1 cellular context compared by ENCODE assay signal in the genomic region with DNA sequence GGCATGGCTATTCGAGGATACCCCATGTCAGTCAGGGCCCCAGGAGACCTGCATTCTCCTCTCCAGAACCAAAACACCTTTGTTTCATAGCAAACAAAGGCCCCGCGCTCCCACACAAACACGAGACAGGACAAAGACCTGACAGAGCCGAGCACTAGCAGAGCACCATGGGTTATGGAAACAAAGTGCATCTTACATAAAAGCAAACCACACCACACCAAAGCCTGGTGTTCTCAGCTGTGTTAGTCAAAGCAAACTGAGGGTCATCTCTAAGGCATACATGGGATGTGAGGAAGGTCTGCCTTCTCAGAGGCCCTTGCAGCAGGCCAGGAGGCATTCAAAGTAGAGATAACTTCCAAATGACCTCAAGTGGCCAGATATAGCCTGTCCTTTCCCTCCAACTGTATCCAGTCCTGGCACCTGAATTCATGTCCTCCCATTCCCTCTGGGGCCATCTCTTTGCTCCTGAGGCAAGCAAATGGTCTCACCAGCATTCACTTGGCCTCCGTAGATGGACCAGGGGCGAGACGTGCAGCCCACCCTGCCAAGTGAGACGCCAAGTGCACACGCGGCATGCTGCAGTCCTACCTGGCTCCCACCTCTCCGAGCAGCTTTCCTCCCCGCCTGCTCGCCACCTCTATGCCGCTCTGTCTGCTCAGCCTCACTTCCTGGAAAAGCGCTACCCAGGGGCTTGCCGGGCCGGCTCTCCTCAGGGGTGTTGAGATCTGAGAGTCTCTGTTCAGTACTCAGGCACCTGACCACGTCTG.
TF ChIP-seq lines count a peak whose summit lies in the region.

No MANE protein-coding gene starts in this region.

TF ChIP-seq in HepG2, 621 proteins besides CTCF, POLR2A, EP300 and RAD21 (continued from another document):
- TF ChIP-seq, protein P1, sequence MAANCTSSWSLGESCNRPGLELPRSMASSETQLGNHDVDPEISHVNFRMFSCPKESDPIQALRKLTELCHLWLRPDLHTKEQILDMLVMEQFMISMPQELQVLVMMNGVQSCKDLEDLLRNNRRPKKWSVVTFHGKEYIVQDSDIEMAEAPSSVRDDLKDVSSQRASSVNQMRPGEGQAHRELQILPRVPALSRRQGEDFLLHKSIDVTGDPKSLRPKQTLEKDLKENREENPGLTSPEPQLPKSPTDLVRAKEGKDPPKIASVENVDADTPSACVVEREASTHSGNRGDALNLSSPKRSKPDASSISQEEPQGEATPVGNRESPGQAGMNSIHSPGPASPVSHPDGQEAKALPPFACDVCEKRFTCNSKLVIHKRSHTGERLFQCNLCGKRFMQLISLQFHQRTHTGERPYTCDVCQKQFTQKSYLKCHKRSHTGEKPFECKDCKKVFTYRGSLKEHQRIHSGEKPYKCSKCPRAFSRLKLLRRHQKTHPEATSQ (CRISPR knock-in tag; IDR thresholded peaks at IDR 0.05; ENCODE audit: borderline replicate concordance): no peak
- 0 out of 2 replicates have a peak, but pooled peaks have one; percentile 18 for TF ChIP-seq MIER3 (CRISPR knock-in tag; IDR thresholded peaks at IDR 0.05; ENCODE audit: borderline replicate concordance)
- TF ChIP-seq PHF21A (CRISPR knock-in tag; IDR thresholded peaks at IDR 0.05): 0 out of 2 replicates have a peak, but pooled peaks have one; percentile 35
- no peak for TF ChIP-seq FOSL1 (CRISPR knock-in tag; IDR thresholded peaks at IDR 0.05; ENCODE audit: borderline replicate concordance)
- peak; percentile 26 for TF ChIP-seq ASH2L (IDR thresholded peaks at IDR 0.05; ENCODE audit: insufficient read length, low read depth, low read length)
- 0 out of 2 replicates have a peak, but pooled peaks have one; percentile 47 for TF ChIP-seq ARID2 (CRISPR knock-in tag; IDR thresholded peaks at IDR 0.05; ENCODE audit: borderline replicate concordance)
- TF ChIP-seq ZNF331 (CRISPR knock-in tag; IDR thresholded peaks at IDR 0.05): peak; percentile 56; the same call in 1 of the 2 replicates
- 0 out of 2 replicates have a peak, but pooled peaks have one; percentile 26 for TF ChIP-seq ZNF644 (CRISPR knock-in tag; IDR thresholded peaks at IDR 0.05; ENCODE audit: low read depth)
- TF ChIP-seq EEA1 (CRISPR knock-in tag; IDR thresholded peaks at IDR 0.05; ENCODE audit: borderline replicate concordance): no peak
- TF ChIP-seq TBX2 (CRISPR knock-in tag; IDR thresholded peaks at IDR 0.05; ENCODE audit: borderline replicate concordance): peak; percentile 44; the same call in 1 of the 2 replicates
- TF ChIP-seq FOXA1 (IDR thresholded peaks at IDR 0.05): no peak
- TF ChIP-seq FOXA1 (CRISPR knock-in tag; IDR thresholded peaks at IDR 0.05): peak; percentile 77
TF ChIP-seq in HepG2: peak in this region for 63.
